8 cellular contexts compared by ENCODE assay signal in genomic region chr19:3761382-3762129, GRCh38. TPM values are rescaled to one million over a fixed set of nuclear protein-coding genes. Genes with fewer than 3 reads are reported as not detected.
DNase-seq lines count a peak whose midpoint lies in the region; ATAC-seq, FAIRE-seq and TF ChIP-seq lines count a peak whose summit lies in the region.

A gene with protein sequence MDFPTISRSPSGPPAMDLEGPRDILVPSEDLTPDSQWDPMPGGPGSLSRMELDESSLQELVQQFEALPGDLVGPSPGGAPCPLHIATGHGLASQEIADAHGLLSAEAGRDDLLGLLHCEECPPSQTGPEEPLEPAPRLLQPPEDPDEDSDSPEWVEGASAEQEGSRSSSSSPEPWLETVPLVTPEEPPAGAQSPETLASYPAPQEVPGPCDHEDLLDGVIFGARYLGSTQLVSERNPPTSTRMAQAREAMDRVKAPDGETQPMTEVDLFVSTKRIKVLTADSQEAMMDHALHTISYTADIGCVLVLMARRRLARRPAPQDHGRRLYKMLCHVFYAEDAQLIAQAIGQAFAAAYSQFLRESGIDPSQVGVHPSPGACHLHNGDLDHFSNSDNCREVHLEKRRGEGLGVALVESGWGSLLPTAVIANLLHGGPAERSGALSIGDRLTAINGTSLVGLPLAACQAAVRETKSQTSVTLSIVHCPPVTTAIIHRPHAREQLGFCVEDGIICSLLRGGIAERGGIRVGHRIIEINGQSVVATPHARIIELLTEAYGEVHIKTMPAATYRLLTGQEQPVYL (minus strand): TSS chr19:3761692. CDS start chr19:3760264, 1,428 bp downstream.

- peak within 1 kb of the TSS; percentile 97 for H2AFZ ChIP-seq in astrocyte (ENCODE audit: low read depth, low read length)
- peak within 1 kb of the TSS; percentile 98 for H2AFZ ChIP-seq in hepatocyte

- TF ChIP-seq CTCF in astrocyte (IDR thresholded peaks at IDR 0.05; ENCODE audit: insufficient read depth, low read depth, low read length) (peak; percentile 48), hepatocyte (IDR thresholded peaks at IDR 0.05; ENCODE audit: poor library complexity) (peak; percentile 66)

- H3K9me2 ChIP-seq in hepatocyte (replicated peaks; ENCODE audit: insufficient read depth): no peaks in the 10 kb centered on the region

- 8% methylated on average over 45 of the region's 45 CpGs for WGBS in hepatocyte (ENCODE audit: low lambda C conversion rate, missing lambda C conversion rate)

- peak; percentile 90 for TF ChIP-seq POLR2A in GM10847 (IDR thresholded peaks at IDR 0.05; ENCODE audit: extremely low read depth, insufficient read length)

- H3K27me3 Mint-ChIP-seq in astrocyte (ENCODE audit: low read depth, unreplicated experiment): no peaks in the 10 kb centered on the region

- H3K27ac Mint-ChIP-seq in astrocyte (ENCODE audit: unreplicated experiment): peak within 1 kb of the TSS; percentile 97

- peak within 1 kb of the TSS; percentile 95 for H3K9ac ChIP-seq in astrocyte (ENCODE audit: low read length)

- no peaks in the 10 kb centered on the region for H3K36me3 Mint-ChIP-seq in astrocyte (ENCODE audit: low read depth, unreplicated experiment)

- H3K79me2 ChIP-seq in astrocyte (ENCODE audit: insufficient read depth, low read length): peaks cover 30% of the 10 kb centered on the region
- H3K79me2 ChIP-seq in hepatocyte: peaks cover 27% of the 10 kb centered on the region

- H3K9me3 Mint-ChIP-seq in astrocyte (ENCODE audit: unreplicated experiment): no peaks in the 10 kb centered on the region

- H3K27ac ChIP-seq in astrocyte (ENCODE audit: low read depth, low read length): peak within 1 kb of the TSS; percentile 99
- H3K27ac ChIP-seq in hepatocyte: peak within 1 kb of the TSS; percentile 96

- no peaks in the 10 kb centered on the region for H3K4me1 Mint-ChIP-seq in astrocyte (ENCODE audit: low read depth, unreplicated experiment)

- H3K36me3 ChIP-seq in astrocyte (ENCODE audit: insufficient read depth, low read length): no peaks in the 10 kb centered on the region
- no peaks in the 10 kb centered on the region for H3K36me3 ChIP-seq in hepatocyte (replicated peaks; ENCODE audit: insufficient read depth, low read depth)

- peak; percentile 44 for ATAC-seq in HG02884 (IDR thresholded peaks at IDR 0.05; ENCODE audit: unreplicated experiment)
- ATAC-seq in GM19023 (IDR thresholded peaks at IDR 0.05; ENCODE audit: unreplicated experiment): no peak

- H4K20me1 ChIP-seq in astrocyte (ENCODE audit: insufficient read depth, low read length): peaks cover 7% of the 10 kb centered on the region
- H4K20me1 ChIP-seq in hepatocyte (ENCODE audit: insufficient read depth, poor library complexity, severe bottlenecking): no peaks in the 10 kb centered on the region

- no peak for FAIRE-seq in astrocyte (lab: Jason Lieb, UNC)

- H3K4me2 ChIP-seq in astrocyte (ENCODE audit: low read length) (peak within 1 kb of the TSS; percentile 98), hepatocyte (peak within 1 kb of the TSS; percentile 94)

- no peaks in the 10 kb centered on the region for H3K27me3 ChIP-seq in astrocyte (ENCODE audit: insufficient read depth, low read length)
- H3K27me3 ChIP-seq in hepatocyte: no peaks in the 10 kb centered on the region

- peak within 1 kb of the TSS; percentile 95 for H3K4me3 Mint-ChIP-seq in astrocyte (ENCODE audit: unreplicated experiment)

- H3K4me1 ChIP-seq in astrocyte (ENCODE audit: insufficient read depth, low read length) (peaks cover 9% of the 10 kb centered on the region), hepatocyte (ENCODE audit: insufficient read depth) (peaks cover 3% of the 10 kb centered on the region)

- H3K9me3 ChIP-seq in astrocyte (ENCODE audit: insufficient read depth, low read depth, low read length) (no peaks in the 10 kb centered on the region), hepatocyte (ENCODE audit: low read depth) (no peaks in the 10 kb centered on the region)

- H3K4me3 ChIP-seq in astrocyte (ENCODE audit: insufficient read depth, low read depth, low read length) (peak within 1 kb of the TSS; percentile 85), hepatocyte (peak within 1 kb of the TSS; percentile 97)

- DNase-seq in NCI-H1930 (lab: John Stamatoyannopoulos, UW): peak; percentile 85 to 90
- peak; percentile 84 for DNase-seq in T-helper 22 cell (ENCODE audit: low read depth)
- peak; percentile 51 for DNase-seq in astrocyte (ENCODE audit: low read depth)
- DNase-seq in hepatocyte (ENCODE audit: low spot score): peak; percentile 96
- DNase-seq in retina: peak; percentile 96

RNA-seq across cellular contexts. Expression of the gene that starts here (rescaled TPM):
- total RNA-seq in astrocyte (16.4 and 16.5 TPM in 2 replicates), hepatocyte (20.7 and 27.1 TPM in 2 replicates)
- polyA plus RNA-seq in hepatocyte: 25.5 and 29.0 TPM in 2 replicates
